16 cellular contexts compared by ENCODE assay signal in the genomic region with DNA sequence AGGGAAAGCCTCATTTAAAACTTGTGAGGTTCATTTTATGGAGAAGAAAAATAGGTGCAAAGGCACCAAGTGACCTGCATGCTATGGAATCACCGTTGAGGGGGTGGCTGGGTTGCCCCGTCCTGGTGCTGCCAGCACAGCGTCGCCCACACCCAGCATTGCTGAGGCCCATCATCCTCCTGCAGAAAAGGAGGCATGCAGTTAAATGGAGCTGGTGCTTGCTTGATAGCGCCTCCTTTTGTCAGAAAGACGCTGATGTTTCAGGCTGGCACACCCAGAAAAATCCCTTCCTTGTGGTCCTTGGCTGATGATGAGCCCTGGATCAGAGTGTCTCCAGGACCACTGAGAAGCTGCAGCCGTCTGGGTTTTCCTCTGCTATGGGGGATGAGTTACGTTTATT. TPM values are rescaled to one million over a fixed set of nuclear protein-coding genes. Genes with fewer than 3 reads are reported as not detected.
A peak's percentile ranks its signal among the peaks of the same experiment; 100 is the strongest.
DNase-seq lines count a peak whose midpoint lies in the region; ATAC-seq and TF ChIP-seq lines count a peak whose summit lies in the region.
"Had no signal": no experiment of that assay in that cellular context is flagged by ENCODE, and none has a peak within 500 bp of the region (broad histone marks: within the 10 kb centered on the region; RNA-seq: fewer than 3 reads in every experiment).

No MANE protein-coding gene starts in this region.

- no peaks in the 10 kb centered on the region for H3K36me3 ChIP-seq in Karpas-422 (ENCODE audit: insufficient read depth, low read length)
- no peaks in the 10 kb centered on the region for H3K36me3 ChIP-seq in body of pancreas (replicated peaks in 1 of 2; ENCODE audit: insufficient read depth in 1 of 2, low read depth in 2 of 2)
- no peaks in the 10 kb centered on the region for H3K36me3 ChIP-seq in mesendoderm (ENCODE audit: control insufficient read depth, insufficient read depth, low read length)
- H3K36me3 ChIP-seq in adrenal gland (replicated peaks in 1 of 2), result peaks cover 0 to 13% of the 10 kb centered on the region in 2 donors
- H3K36me3 ChIP-seq: HAP-1, left ventricle myocardium inferior, right atrium auricular region had no signal

- no peak overlapping the region for H3K27ac ChIP-seq in Karpas-422 (ENCODE audit: low read length)
- H3K27ac ChIP-seq in body of pancreas, result peak overlapping the region in 3 of 4 donors; percentile 90 to 98 (median 93)
- H3K27ac ChIP-seq in mesendoderm (ENCODE audit: low read depth, low read length), result no peak overlapping the region
- H3K27ac ChIP-seq in adrenal gland, result no peak overlapping the region

- no peak overlapping the region for H3K23ac ChIP-seq in mesendoderm (ENCODE audit: low read length)

- TF ChIP-seq CTCF in activated CD8-positive, alpha-beta T cell treated with anti-CD3 and anti-CD28 coated beads for 36 hours (IDR thresholded peaks at IDR 0.05), result peak; percentile 25
- no peak for TF ChIP-seq CTCF in body of pancreas (IDR thresholded peaks at IDR 0.05)
- TF ChIP-seq CTCF in adrenal gland (IDR thresholded peaks at IDR 0.05), result no peak
- no peak for TF ChIP-seq CTCF in omental fat pad (IDR thresholded peaks at IDR 0.05)

- H3K4me3 ChIP-seq in Karpas-422 (ENCODE audit: low read length) (no peak overlapping the region), body of pancreas (no peak overlapping the region), mesendoderm (ENCODE audit: low read length) (no peak overlapping the region), adrenal gland (no peak overlapping the region)
- H3K4me3 ChIP-seq: HAP-1, left ventricle myocardium inferior, right atrium auricular region had no signal

- H3K9ac ChIP-seq in Karpas-422 (ENCODE audit: low read length) (no peak overlapping the region), mesendoderm (ENCODE audit: low read length) (no peak overlapping the region)

- no peak overlapping the region for H2AK5ac ChIP-seq in mesendoderm (ENCODE audit: low read length)

- H4K20me1 ChIP-seq in Karpas-422 (ENCODE audit: insufficient read depth, low read depth, low read length), result no peaks in the 10 kb centered on the region

- WGBS in body of pancreas, 2 donors, result 87 to 88% methylated on average over 8 of the region's 8 CpGs
- no CpG with 5 or more reads among the region's 8 CpGs for WGBS in mesendoderm (ENCODE audit: extremely low coverage, insufficient coverage, low lambda C conversion rate)
- WGBS in adrenal gland, 4 donors, result 86 to 98% (median 92%) methylated on average over 8 of the region's 8 CpGs

- H3K9me3 ChIP-seq in Karpas-422 (ENCODE audit: low read length) (no peaks in the 10 kb centered on the region), body of pancreas (no peaks in the 10 kb centered on the region), adrenal gland (replicated peaks in 1 of 3) (no peaks in the 10 kb centered on the region)
- H3K9me3 ChIP-seq: HAP-1, left ventricle myocardium inferior, right atrium auricular region had no signal

- H3K27ac Mint-ChIP-seq in activated CD8-positive, alpha-beta T cell treated with anti-CD3 and anti-CD28 coated beads for 36 hours, result no peak overlapping the region
- H3K27ac Mint-ChIP-seq in activated CD8-positive, alpha-beta T cell treated with anti-CD3 and anti-CD28 coated beads, Interleukin-2, amount 10 ng/mL, durations not matched to agents 7 days and 5 days, result no peak overlapping the region

- TF ChIP-seq POLR2A in body of pancreas (IDR thresholded peaks at IDR 0.05), result no peak
- TF ChIP-seq POLR2A in adrenal gland (IDR thresholded peaks at IDR 0.05), result no peak

- CTCF ChIA-PET in activated CD8-positive, alpha-beta T cell treated with anti-CD3 and anti-CD28 coated beads for 36 hours (lab: Charles Lee), result interaction anchor here (1.1 to 2.1 kb wide), 5 partner anchors 14 to 171 kb away, joined by 3 to 8 read pairs (median 4); no protein-coding TSS in a partner anchor
- CTCF ChIA-PET in activated CD8-positive, alpha-beta T cell treated with anti-CD3 and anti-CD28 coated beads, Interleukin-2, amount 10 ng/mL, durations not matched to agents 7 days and 5 days (lab: Charles Lee), result interaction anchor here (0.8 kb wide), 1 partner anchor 181 kb away, joined by 3 read pairs; no protein-coding TSS in a partner anchor

- H3K79me2 ChIP-seq in Karpas-422 (ENCODE audit: low read length) (no peaks in the 10 kb centered on the region), mesendoderm (ENCODE audit: control insufficient read depth, insufficient read depth, low read length) (no peaks in the 10 kb centered on the region)

- H3K56ac ChIP-seq in mesendoderm (ENCODE audit: low read length), result no peak overlapping the region

- no peaks in the 10 kb centered on the region for H3K9me3 Mint-ChIP-seq in activated CD8-positive, alpha-beta T cell treated with anti-CD3 and anti-CD28 coated beads for 36 hours
- H3K9me3 Mint-ChIP-seq in activated CD8-positive, alpha-beta T cell treated with anti-CD3 and anti-CD28 coated beads, Interleukin-2, amount 10 ng/mL, durations not matched to agents 7 days and 5 days (ENCODE audit: insufficient read depth), result no peaks in the 10 kb centered on the region
- H3K9me3 Mint-ChIP-seq: naive B cell had no signal

- H3K4me1 Mint-ChIP-seq in activated CD8-positive, alpha-beta T cell treated with anti-CD3 and anti-CD28 coated beads for 36 hours (ENCODE audit: low read depth), result peaks cover 37% of the 10 kb centered on the region
- H3K4me1 Mint-ChIP-seq in activated CD8-positive, alpha-beta T cell treated with anti-CD3 and anti-CD28 coated beads, Interleukin-2, amount 10 ng/mL, durations not matched to agents 7 days and 5 days (ENCODE audit: low read depth), result peaks cover 21% of the 10 kb centered on the region

- no peak for ATAC-seq in activated CD8-positive, alpha-beta T cell treated with anti-CD3 and anti-CD28 coated beads for 36 hours
- no peak for ATAC-seq in activated CD8-positive, alpha-beta T cell treated with anti-CD3 and anti-CD28 coated beads, Interleukin-2, amount 10 ng/mL, durations not matched to agents 7 days and 5 days
- no peak for ATAC-seq in body of pancreas
- ATAC-seq in omental fat pad (ENCODE audit: low FRiP score), result no peak

- no peak overlapping the region for H2BK15ac ChIP-seq in mesendoderm (replicated peaks; ENCODE audit: low read depth)

- H3K4ac ChIP-seq in mesendoderm (ENCODE audit: low read depth, low read length), result no peak overlapping the region

- no peak overlapping the region for H2BK5ac ChIP-seq in mesendoderm (ENCODE audit: low read length)

- intact Hi-C loops in activated CD8-positive, alpha-beta T cell treated with anti-CD3 and anti-CD28 coated beads for 36 hours (cut with micrococcal nuclease), result no loop called here
- intact Hi-C loops in body of pancreas (cut with DNase I) (no loop called here), adrenal gland (cut with DNase I) (no loop called here)

- H3K4me3 Mint-ChIP-seq in activated CD8-positive, alpha-beta T cell treated with anti-CD3 and anti-CD28 coated beads for 36 hours, result no peak overlapping the region
- H3K4me3 Mint-ChIP-seq in activated CD8-positive, alpha-beta T cell treated with anti-CD3 and anti-CD28 coated beads, Interleukin-2, amount 10 ng/mL, durations not matched to agents 7 days and 5 days, result no peak overlapping the region
- H3K4me3 Mint-ChIP-seq: naive B cell had no signal

- H3K4me1 ChIP-seq in Karpas-422 (ENCODE audit: low read length), result no peaks in the 10 kb centered on the region
- peaks cover 84% of the 10 kb centered on the region for H3K4me1 ChIP-seq in body of pancreas
- no peaks in the 10 kb centered on the region for H3K4me1 ChIP-seq in mesendoderm (ENCODE audit: control insufficient read depth, low read depth, low read length)
- peaks cover 4 to 26% of the 10 kb centered on the region in 2 donors for H3K4me1 ChIP-seq in adrenal gland (replicated peaks in 1 of 2)
- H3K4me1 ChIP-seq: HAP-1 had no signal

- H3K27me3 Mint-ChIP-seq in activated CD8-positive, alpha-beta T cell treated with anti-CD3 and anti-CD28 coated beads for 36 hours, result no peaks in the 10 kb centered on the region
- H3K27me3 Mint-ChIP-seq in activated CD8-positive, alpha-beta T cell treated with anti-CD3 and anti-CD28 coated beads, Interleukin-2, amount 10 ng/mL, durations not matched to agents 7 days and 5 days (ENCODE audit: low read depth), result no peaks in the 10 kb centered on the region
- H3K27me3 Mint-ChIP-seq: naive B cell had no signal

- POLR2A ChIA-PET in activated CD8-positive, alpha-beta T cell treated with anti-CD3 and anti-CD28 coated beads for 36 hours (lab: Charles Lee), result no interaction called here
- POLR2A ChIA-PET in activated CD8-positive, alpha-beta T cell treated with anti-CD3 and anti-CD28 coated beads, Interleukin-2, amount 10 ng/mL, durations not matched to agents 7 days and 5 days (lab: Charles Lee), result no interaction called here

- H2AFZ ChIP-seq in Karpas-422 (ENCODE audit: low read length), result no peak overlapping the region

- no peak overlapping the region for H4K5ac ChIP-seq in mesendoderm (ENCODE audit: low read length)

- H3K36me3 Mint-ChIP-seq in activated CD8-positive, alpha-beta T cell treated with anti-CD3 and anti-CD28 coated beads for 36 hours (ENCODE audit: low read depth), result peaks cover 3% of the 10 kb centered on the region
- peaks cover 4% of the 10 kb centered on the region for H3K36me3 Mint-ChIP-seq in activated CD8-positive, alpha-beta T cell treated with anti-CD3 and anti-CD28 coated beads, Interleukin-2, amount 10 ng/mL, durations not matched to agents 7 days and 5 days (ENCODE audit: low read depth)

- H3K9me2 ChIP-seq in Karpas-422 (replicated peaks; ENCODE audit: insufficient read depth, low read length), result no peaks in the 10 kb centered on the region

- H3K4me2 ChIP-seq in Karpas-422 (ENCODE audit: low read depth, low read length, poor library complexity, severe bottlenecking), result no peak overlapping the region
- no peak overlapping the region for H3K4me2 ChIP-seq in mesendoderm (ENCODE audit: low read length)

- H2BK120ac ChIP-seq in mesendoderm (ENCODE audit: low read depth, low read length), result no peak overlapping the region

- no peak overlapping the region for H4K8ac ChIP-seq in mesendoderm (ENCODE audit: low read depth, low read length)

- DNase-seq in activated CD8-positive, alpha-beta T cell treated with anti-CD3 and anti-CD28 coated beads for 36 hours, result no peak
- DNase-seq in activated CD8-positive, alpha-beta T cell treated with anti-CD3 and anti-CD28 coated beads, Interleukin-2, amount 10 ng/mL, durations not matched to agents 7 days and 5 days, result no peak
- peak; percentile 67 for DNase-seq in Karpas-422
- no peak for DNase-seq in body of pancreas
- DNase-seq in mesendoderm, result peak; percentile 62
- DNase-seq in SKM-1 treated with dmso at 0.1 percent for 144 hours (lab: John Stamatoyannopoulos, UW; ENCODE audit: unreplicated experiment), result no peak
- no peak for DNase-seq in adrenal gland
- DNase-seq in omental fat pad (ENCODE audit: low spot score), result no peak
- DNase-seq: activated effector memory CD4-positive, alpha-beta T cell treated with Interleukin-2 at 50 U/mL for 16 hours; head of caudate nucleus; left ventricle myocardium inferior; MV-4-11; naive B cell; stimulated activated CD4-positive, alpha-beta T cell treated with anti-CD3 and anti-CD28 coated beads, Interleukin-2, amount 100 ng/mL, for 48 hours had no signal

- H3K79me1 ChIP-seq in mesendoderm (ENCODE audit: low read length), result no peaks in the 10 kb centered on the region

- no peak overlapping the region for H3K18ac ChIP-seq in mesendoderm (ENCODE audit: low read length)

- H3K27me3 ChIP-seq in Karpas-422 (ENCODE audit: low read length), result no peaks in the 10 kb centered on the region
- no peaks in the 10 kb centered on the region for H3K27me3 ChIP-seq in body of pancreas
- no peaks in the 10 kb centered on the region for H3K27me3 ChIP-seq in mesendoderm (ENCODE audit: insufficient read depth, low read length, poor library complexity)
- H3K27me3 ChIP-seq in adrenal gland, result no peaks in the 10 kb centered on the region
- H3K27me3 ChIP-seq: right atrium auricular region had no signal

RNA-seq across cellular contexts. Expression of gene DHRS12, which starts 36.9 kb away (rescaled TPM):
- 1 to 10 TPM; 6.6 to 6.7 TPM for total RNA-seq in activated CD8-positive, alpha-beta T cell treated with anti-CD3 and anti-CD28 coated beads for 36 hours
- 10 to 100 TPM in 1 of 2 experiments, 1 to 10 TPM in 1; 8.9 to 10.0 TPM for total RNA-seq in activated CD8-positive, alpha-beta T cell treated with anti-CD3 and anti-CD28 coated beads, Interleukin-2, amount 10 ng/mL, durations not matched to agents 7 days and 5 days
- total RNA-seq in Karpas-422 (2014; rRNA removed; shearing (Covaris generic); ENCODE audit: low replicate concordance), result 9.7 and 10.9 TPM in 2 replicates
- total RNA-seq in body of pancreas (10 to 100 TPM in 1 of 2 donors, 1 to 10 TPM in 1; 4.0 to 38.7 TPM), adrenal gland (10 to 100 TPM in 4 of 8 donors, 1 to 10 TPM in 4; 4.3 to 16.6 (median 10.1) TPM), omental fat pad (10 to 100 TPM; 11.8 to 22.2 (median 17.4) TPM)
- 3.6 TPM for polyA plus RNA-seq in mesendoderm (2013, experiment 1 of 2)
- 4.6 TPM for polyA plus RNA-seq in mesendoderm (2013, experiment 2 of 2)
- polyA plus RNA-seq in adrenal gland, result 10 to 100 TPM; 12.1 to 33.9 (median 28.6) TPM

Comparison
In these comparisons a context has a peak if more than half of its experiments do, and no peak if none do; other contexts are left out.
1. DNase-seq: peak in Karpas-422 (single experiment) and mesendoderm (single experiment); none in activated CD8-positive, alpha-beta T cell treated with anti-CD3 and anti-CD28 coated beads for 36 hours (single experiment), activated CD8-positive, alpha-beta T cell treated with anti-CD3 and anti-CD28 coated beads, Interleukin-2, amount 10 ng/mL, durations not matched to agents 7 days and 5 days (single experiment), body of pancreas (0 of 4), SKM-1 treated with dmso at 0.1 percent for 144 hours (single experiment), adrenal gland (0 of 7) and omental fat pad (single experiment).
2. H3K27ac ChIP-seq: peak in body of pancreas (3 of 4); none in Karpas-422 (single experiment), mesendoderm (single experiment) and adrenal gland (0 of 5).